1 cellular context compared by ENCODE assay signal in genomic region chr10:34121125-34121973, GRCh38.
TF ChIP-seq lines count a peak whose summit lies in the region.

No MANE protein-coding gene starts in this region.

TF ChIP-seq in HepG2, 621 proteins besides CTCF, POLR2A, EP300 and RAD21 (continued from another document and continues in another):
- TF ChIP-seq ZNF512B (CRISPR knock-in tag; IDR thresholded peaks at IDR 0.05; ENCODE audit: borderline replicate concordance) (peak; percentile 97; the same call in 1 of the 2 replicates), TERF1 (CRISPR knock-in tag; IDR thresholded peaks at IDR 0.05) (no peak), HDAC6 (IDR thresholded peaks at IDR 0.05; ENCODE audit: low read depth, low read length) (no peak), NCOA2 (CRISPR knock-in tag; IDR thresholded peaks at IDR 0.05) (peak; percentile 99), ZNF33A (CRISPR knock-in tag; IDR thresholded peaks at IDR 0.05; ENCODE audit: borderline replicate concordance) (no peak), NFYC (CRISPR knock-in tag; IDR thresholded peaks at IDR 0.05) (no peak), SIX4 (CRISPR knock-in tag; IDR thresholded peaks at IDR 0.05) (peak; percentile 91), MAFK (conservative IDR thresholded peaks at IDR 0.05 in 1 of 2, IDR thresholded peaks at IDR 0.05 in 1 of 2; ENCODE audit: low read length in 2 of 2) (peak in 1 of 2 experiments; percentile 31; a peak in 1 of 4 replicates), PBX2 (CRISPR knock-in tag; IDR thresholded peaks at IDR 0.05) (peak; percentile 50; the same call in 1 of the 2 replicates), ARNTL (CRISPR knock-in tag; IDR thresholded peaks at IDR 0.05) (peak; percentile 85), SATB2 (CRISPR knock-in tag; IDR thresholded peaks at IDR 0.05) (0 out of 2 replicates have a peak, but pooled peaks have one; percentile 76), ZNF550 (CRISPR knock-in tag; IDR thresholded peaks at IDR 0.05; ENCODE audit: borderline replicate concordance) (no peak), ZNF350 (CRISPR knock-in tag; IDR thresholded peaks at IDR 0.05; ENCODE audit: borderline replicate concordance, low read depth) (no peak), NFKBIZ (CRISPR knock-in tag; IDR thresholded peaks at IDR 0.05) (peak; percentile 94; the same call in 1 of the 2 replicates), ZNF407 (CRISPR knock-in tag; IDR thresholded peaks at IDR 0.05; ENCODE audit: not compliant biosample characterization) (no peak), ATF3 (CRISPR knock-in tag; IDR thresholded peaks at IDR 0.05) (peak; percentile 75; the same call in 1 of the 2 replicates), PHB2 (IDR thresholded peaks at IDR 0.05; ENCODE audit: partially characterized antibody) (no peak), BORCS8-MEF2B (CRISPR knock-in tag; IDR thresholded peaks at IDR 0.05) (no peak), SOX6 (IDR thresholded peaks at IDR 0.05) (no peak), SOX6 (CRISPR knock-in tag; IDR thresholded peaks at IDR 0.05) (peak; percentile 100), ZNF749 (CRISPR knock-in tag; IDR thresholded peaks at IDR 0.05; ENCODE audit: borderline replicate concordance) (no peak; the same call in 1 of the 2 replicates), ZNF678 (CRISPR knock-in tag; IDR thresholded peaks at IDR 0.05) (no peak), ONECUT2 (CRISPR knock-in tag; IDR thresholded peaks at IDR 0.05) (peak; percentile 100), MED8 (CRISPR knock-in tag; IDR thresholded peaks at IDR 0.05; ENCODE audit: insufficient replicate concordance) (no peak), HBP1 (CRISPR knock-in tag; IDR thresholded peaks at IDR 0.05; ENCODE audit: low read depth) (peak; percentile 84; the same call in 1 of the 2 replicates), ZFP41 (CRISPR knock-in tag; IDR thresholded peaks at IDR 0.05; ENCODE audit: borderline replicate concordance) (no peak), RORA (CRISPR knock-in tag; IDR thresholded peaks at IDR 0.05) (no peak), POGK (CRISPR knock-in tag; conservative IDR thresholded peaks at IDR 0.05) (no peak), MNT (IDR thresholded peaks at IDR 0.05) (no peak), MLXIP (CRISPR knock-in tag; IDR thresholded peaks at IDR 0.05; ENCODE audit: borderline replicate concordance) (no peak), STAT5B (CRISPR knock-in tag; IDR thresholded peaks at IDR 0.05) (0 out of 2 replicates have a peak, but pooled peaks have one; percentile 45), GATAD1 (CRISPR knock-in tag; IDR thresholded peaks at IDR 0.05) (peak; percentile 71), TEF (CRISPR knock-in tag; IDR thresholded peaks at IDR 0.05) (peak; percentile 99), WIZ (CRISPR knock-in tag; IDR thresholded peaks at IDR 0.05) (peak; percentile 52; the same call in 1 of the 2 replicates), MAFG (CRISPR knock-in tag; IDR thresholded peaks at IDR 0.05) (no peak)
